ENCODE assay signal across 9 cellular contexts in the genomic region with DNA sequence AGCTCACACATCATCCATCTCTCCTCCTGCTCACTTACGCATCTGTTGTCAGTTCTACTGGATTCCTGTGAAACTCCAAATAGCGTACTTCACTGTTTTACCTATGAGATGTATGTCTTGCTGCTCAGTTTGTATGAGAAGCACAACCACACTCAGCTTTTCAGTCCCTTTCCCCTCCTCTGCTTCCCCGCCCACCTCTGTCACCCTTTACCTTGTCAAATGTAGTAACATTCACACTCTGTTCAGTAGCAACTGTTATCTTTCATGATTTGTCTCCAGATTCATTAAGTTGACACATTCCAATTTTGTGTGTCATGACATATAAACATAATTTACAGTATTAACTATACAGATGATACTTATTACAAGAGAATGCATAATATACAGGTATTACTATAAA.
"Had no signal": no experiment of that assay in that cellular context is flagged by ENCODE, and none has a peak within 500 bp of the region (broad histone marks: within the 10 kb centered on the region; RNA-seq: fewer than 3 reads in every experiment).

No MANE protein-coding gene starts in this region.

- H3K4me3 ChIP-seq: GM23338, K562 had no signal

- DNase-seq: H9, HCEC 1CT, HFFc6, KG1 had no signal

- FAIRE-seq: H1, H54, HepG2 had no signal

- ATAC-seq: GM23338 had no signal
